13 cellular contexts compared by ENCODE assay signal in genomic region chr5:151665584-151665982, GRCh38. TPM values are rescaled to one million over a fixed set of nuclear protein-coding genes. Genes with fewer than 3 reads are reported as not detected.
DNase-seq lines count a peak whose midpoint lies in the region; ATAC-seq and TF ChIP-seq lines count a peak whose summit lies in the region.
"Had no signal": no experiment of that assay in that cellular context is flagged by ENCODE, and none has a peak within 500 bp of the region (broad histone marks: within the 10 kb centered on the region; RNA-seq: fewer than 3 reads in every experiment).

No MANE protein-coding gene starts in this region.

- H3K4me3 Mint-ChIP-seq in activated CD4-positive, alpha-beta memory T cell treated with anti-CD3 and anti-CD28 coated beads, Interleukin-2, amount 10 ng/mL, durations not matched to agents 7 days and 5 days, result no peak overlapping the region
- H3K4me3 Mint-ChIP-seq: neural progenitor cell had no signal

- H4K20me1 ChIP-seq in BLaER1 (no peaks in the 10 kb centered on the region), hepatocyte (ENCODE audit: insufficient read depth, poor library complexity, severe bottlenecking) (peaks cover 5% of the 10 kb centered on the region)

- 0 out of 2 replicates have a peak overlapping the region, but pooled peaks have one; percentile 79 for H3K27ac ChIP-seq in BLaER1
- H3K27ac ChIP-seq in hepatocyte, result peak overlapping the region; percentile 29
- peak overlapping the region in 6 of 8 donors; percentile 43 to 76 (median 72) for H3K27ac ChIP-seq in spleen
- H3K27ac ChIP-seq: neural progenitor cell had no signal

- ATAC-seq in activated CD4-positive, CD25-positive, alpha-beta regulatory T cell treated with anti-CD3 and anti-CD28 coated beads, Interleukin-2, amount 50 U/mL, for 24 hours, result no peak
- ATAC-seq: left lobe of liver had no signal

- no peak overlapping the region for H3K4me2 ChIP-seq in BLaER1
- no peak overlapping the region for H3K4me2 ChIP-seq in hepatocyte
- H3K4me2 ChIP-seq: neural progenitor cell had no signal

- peaks cover 38% of the 10 kb centered on the region for H3K4me1 ChIP-seq in BLaER1
- H3K4me1 ChIP-seq in adipocyte (ENCODE audit: control insufficient read depth, insufficient read depth, low read length), result peaks cover 88% of the 10 kb centered on the region
- peaks cover 34% of the 10 kb centered on the region for H3K4me1 ChIP-seq in hepatocyte (ENCODE audit: insufficient read depth)
- H3K4me1 ChIP-seq in spleen, result peaks cover 27 to 81% (median 53%) of the 10 kb centered on the region in 6 donors
- H3K4me1 ChIP-seq: neural progenitor cell had no signal

- TF ChIP-seq CTCF in hepatocyte (IDR thresholded peaks at IDR 0.05; ENCODE audit: poor library complexity) (no peak), spleen (IDR thresholded peaks at IDR 0.05 in 8 of 11, conservative IDR thresholded peaks at IDR 0.05 in 3 of 11) (no peak)

- CTCF ChIA-PET in activated CD4-positive, alpha-beta memory T cell treated with anti-CD3 and anti-CD28 coated beads, Interleukin-2, amount 10 ng/mL, durations not matched to agents 7 days and 5 days (lab: Charles Lee), result interaction anchor here (1.0 to 7.1 kb wide), 3 partner anchors 13 to 142 kb away, joined by 3 to 41 read pairs (median 4); no protein-coding TSS in a partner anchor

- H3K27me3 ChIP-seq in BLaER1 (no peaks in the 10 kb centered on the region), adipocyte (replicated peaks; ENCODE audit: control insufficient read depth, insufficient read depth, low read length) (no peaks in the 10 kb centered on the region), hepatocyte (no peaks in the 10 kb centered on the region), spleen (replicated peaks in 1 of 7) (no peaks in the 10 kb centered on the region)
- H3K27me3 ChIP-seq: BE2C, neural progenitor cell had no signal

- no peak overlapping the region for H3K9ac ChIP-seq in BLaER1
- peak overlapping the region; percentile 80 for H3K9ac ChIP-seq in adipocyte (ENCODE audit: low read length)
- H3K9ac ChIP-seq: neural progenitor cell had no signal

- no peaks in the 10 kb centered on the region for H3K9me3 ChIP-seq in BLaER1
- no peaks in the 10 kb centered on the region for H3K9me3 ChIP-seq in adipocyte (ENCODE audit: control insufficient read depth, low read length)
- H3K9me3 ChIP-seq in hepatocyte (ENCODE audit: low read depth), result no peaks in the 10 kb centered on the region
- no peaks in the 10 kb centered on the region for H3K9me3 ChIP-seq in spleen
- H3K9me3 ChIP-seq: BE2C had no signal

- peaks cover 8% of the 10 kb centered on the region for H3K27me3 Mint-ChIP-seq in activated CD4-positive, alpha-beta memory T cell treated with anti-CD3 and anti-CD28 coated beads, Interleukin-2, amount 10 ng/mL, durations not matched to agents 7 days and 5 days

- no peak overlapping the region for H2AFZ ChIP-seq in hepatocyte
- H2AFZ ChIP-seq: neural progenitor cell had no signal

- POLR2A ChIA-PET in activated CD4-positive, alpha-beta memory T cell treated with anti-CD3 and anti-CD28 coated beads, Interleukin-2, amount 10 ng/mL, durations not matched to agents 7 days and 5 days (lab: Charles Lee), result no interaction called here

- no peaks in the 10 kb centered on the region for H3K36me3 Mint-ChIP-seq in activated CD4-positive, alpha-beta memory T cell treated with anti-CD3 and anti-CD28 coated beads, Interleukin-2, amount 10 ng/mL, durations not matched to agents 7 days and 5 days (ENCODE audit: low read depth)

- TF ChIP-seq POLR2A in spleen (IDR thresholded peaks at IDR 0.05), result no peak

- H3K27ac Mint-ChIP-seq in activated CD4-positive, alpha-beta memory T cell treated with anti-CD3 and anti-CD28 coated beads, Interleukin-2, amount 10 ng/mL, durations not matched to agents 7 days and 5 days, result no peak overlapping the region
- H3K27ac Mint-ChIP-seq: neural progenitor cell had no signal

- WGBS in hepatocyte (ENCODE audit: low lambda C conversion rate, missing lambda C conversion rate), result 39% methylated on average over 2 of the region's 2 CpGs
- WGBS in spleen, 5 donors, result 14 to 52% (median 29%) methylated on average over 2 of the region's 2 CpGs

- no peaks in the 10 kb centered on the region for H3K9me3 Mint-ChIP-seq in activated CD4-positive, alpha-beta memory T cell treated with anti-CD3 and anti-CD28 coated beads, Interleukin-2, amount 10 ng/mL, durations not matched to agents 7 days and 5 days
- H3K9me3 Mint-ChIP-seq: neural progenitor cell had no signal

- peaks cover 9% of the 10 kb centered on the region for H3K79me2 ChIP-seq in hepatocyte

- no peak overlapping the region for H3K4me3 ChIP-seq in BLaER1
- H3K4me3 ChIP-seq in adipocyte (ENCODE audit: low read length), result peak overlapping the region; percentile 42
- no peak overlapping the region for H3K4me3 ChIP-seq in hepatocyte
- H3K4me3 ChIP-seq in spleen, result no peak overlapping the region
- H3K4me3 ChIP-seq: neural progenitor cell had no signal

- intact Hi-C loops in spleen (cut with DNase I; ENCODE audit: low total_unique reads), result no loop called here

- DNase-seq in adipocyte (ENCODE audit: low read depth), result no peak
- DNase-seq in hepatocyte (ENCODE audit: low spot score), result no peak
- DNase-seq in spleen, result no peak
- no peak for DNase-seq in activated CD4-positive, alpha-beta memory T cell treated with anti-CD3 and anti-CD28 coated beads, Interleukin-2, amount 10 ng/mL, durations not matched to agents 7 days and 5 days
- DNase-seq in stimulated activated naive CD4-positive, alpha-beta T cell treated with Interleukin-2 at 50 U/mL for 16 hours (lab: John Stamatoyannopoulos, UW), result no peak
- DNase-seq in HK-2 (ENCODE audit: unreplicated experiment), result no peak
- DNase-seq: activated CD4-positive, CD25-positive, alpha-beta regulatory T cell treated with anti-CD3 and anti-CD28 coated beads, Interleukin-2, amount 50 U/mL, for 72 hours; NCI-H2171 had no signal

- H3K9me2 ChIP-seq in hepatocyte (replicated peaks; ENCODE audit: insufficient read depth), result no peaks in the 10 kb centered on the region

- H3K4me1 Mint-ChIP-seq in activated CD4-positive, alpha-beta memory T cell treated with anti-CD3 and anti-CD28 coated beads, Interleukin-2, amount 10 ng/mL, durations not matched to agents 7 days and 5 days, result peaks cover 18% of the 10 kb centered on the region

- H3K36me3 ChIP-seq in BLaER1 (no peaks in the 10 kb centered on the region; the same call in 1 of the 2 replicates), adipocyte (ENCODE audit: control insufficient read depth, insufficient read depth, low read length, severe bottlenecking) (peaks cover 98% of the 10 kb centered on the region), hepatocyte (replicated peaks; ENCODE audit: insufficient read depth, low read depth) (no peaks in the 10 kb centered on the region), spleen (peaks cover 0 to 84% (median 22%) of the 10 kb centered on the region in 6 donors)
- H3K36me3 ChIP-seq: BE2C, neural progenitor cell had no signal

RNA-seq across cellular contexts. Expression of gene SPARC, which starts 21.1 kb away (rescaled TPM):
- total RNA-seq in hepatocyte (4,086 and 4,089 TPM in 2 replicates), spleen (100 to 1,000 TPM; 320 to 963 (median 552) TPM)
- polyA plus RNA-seq in hepatocyte (15,889 and 16,729 TPM in 2 replicates), spleen (100 to 1,000 TPM in 2 of 3 donors, 10 to 100 TPM in 1; 76.5 to 195 (median 135) TPM)
- total RNA-seq in activated CD4-positive, alpha-beta memory T cell treated with anti-CD3 and anti-CD28 coated beads, Interleukin-2, amount 10 ng/mL, durations not matched to agents 7 days and 5 days, result under 1 TPM in 1 of 2 experiments, not detected in 1; 0.25 TPM

Comparison
In these comparisons a context has a peak if more than half of its experiments do, and no peak if none do; other contexts are left out.
1. H3K27ac ChIP-seq: peak in every context shown above with its lines; median percentile 79 in BLaER1; 72 in spleen; 29 in hepatocyte.
2. RNA of gene SPARC, which starts 21.1 kb away (total RNA-seq): 4,086 to 4,089 TPM in hepatocyte and 320 to 963 TPM in spleen; 0.25 TPM in activated CD4-positive, alpha-beta memory T cell treated with anti-CD3 and anti-CD28 coated beads, Interleukin-2, amount 10 ng/mL, durations not matched to agents 7 days and 5 days; every median in the first group is over 100 times any median in the second.